In the genomic region with DNA sequence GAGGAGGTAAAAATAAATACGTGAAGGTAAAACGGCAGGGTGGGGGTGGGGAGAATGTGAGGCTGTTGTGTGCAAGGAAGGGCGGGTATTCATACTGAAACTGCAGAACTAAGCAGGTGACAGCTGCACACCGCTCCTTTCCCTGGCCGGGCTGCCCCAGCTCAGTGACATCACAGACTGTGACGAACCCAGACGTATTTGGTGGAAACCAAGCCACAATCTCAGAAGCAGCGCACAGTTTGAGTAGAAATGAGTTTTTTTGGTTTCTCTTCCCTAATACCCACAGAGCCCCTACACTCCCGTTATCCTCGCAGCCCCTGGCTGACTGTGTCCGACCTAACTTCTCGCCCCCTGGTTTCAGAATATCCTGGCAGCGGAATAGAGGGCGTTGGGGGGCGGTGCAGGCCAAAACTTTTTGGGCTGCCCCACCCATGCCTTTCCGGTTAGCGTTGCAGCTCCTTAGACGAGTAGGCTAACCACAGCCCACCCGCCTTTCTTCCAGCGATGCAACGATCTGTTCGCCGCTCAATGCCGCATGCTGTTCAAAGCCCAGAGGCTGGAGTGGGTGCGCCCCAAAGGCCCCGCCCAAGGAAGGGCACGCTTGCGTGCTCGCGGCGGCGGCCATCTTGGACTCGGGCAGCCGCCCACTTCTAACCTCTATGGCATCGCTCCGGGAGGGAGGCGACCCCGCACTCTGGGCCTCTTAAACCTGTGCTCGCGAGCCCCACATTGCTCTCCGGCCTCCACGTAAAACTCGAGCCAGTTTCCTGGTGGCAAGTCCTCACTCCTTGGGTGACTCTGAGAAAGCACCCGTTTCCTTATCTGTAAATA, we compare ENCODE assay signal across 8 cellular contexts. TPM values are rescaled to one million over a fixed set of nuclear protein-coding genes. Genes with fewer than 3 reads are reported as not detected.
DNase-seq lines count a peak whose midpoint lies in the region; ATAC-seq, FAIRE-seq and TF ChIP-seq lines count a peak whose summit lies in the region.

No MANE protein-coding gene starts in this region.

- H3K4me1 ChIP-seq in adrenal gland (replicated peaks in 1 of 2) (peaks cover 6 to 7% of the 10 kb centered on the region in 2 donors), left ventricle myocardium inferior (peaks cover 19% of the 10 kb centered on the region), psoas muscle (no peaks in the 10 kb centered on the region)

- WGBS in adrenal gland, 4 donors: 1 to 3% (median 2%) methylated on average over 26 to 44 of the region's 44 CpGs
- WGBS in psoas muscle, 3 donors: 0 to 1% (median 1%) methylated on average over 43 to 44 of the region's 44 CpGs

- H3K9me3 ChIP-seq in adrenal gland (replicated peaks in 1 of 3): no peaks in the 10 kb centered on the region
- no peaks in the 10 kb centered on the region for H3K9me3 ChIP-seq in left ventricle myocardium inferior (replicated peaks)
- H3K9me3 ChIP-seq in psoas muscle: no peaks in the 10 kb centered on the region

- H3K27ac ChIP-seq in adrenal gland: peak overlapping the region; percentile 12 to 91 (median 77)
- peak overlapping the region; percentile 93 for H3K27ac ChIP-seq in left ventricle myocardium inferior (replicated peaks)
- peak overlapping the region; percentile 96 for H3K27ac ChIP-seq in psoas muscle

- no peak for TF ChIP-seq CTCF in adrenal gland (IDR thresholded peaks at IDR 0.05)
- TF ChIP-seq CTCF in left ventricle myocardium inferior (IDR thresholded peaks at IDR 0.05; ENCODE audit: borderline replicate concordance): no peak
- TF ChIP-seq CTCF in psoas muscle (IDR thresholded peaks at IDR 0.05): no peak

- DNase-seq in GM12892 (ENCODE audit: insufficient read length): peak; percentile 93
- DNase-seq in NCI-H1417 (lab: John Stamatoyannopoulos, UW): peak; percentile 84 to 86 (median 85)
- DNase-seq in T follicular helper cell (ENCODE audit: low read depth): peak; percentile 89
- DNase-seq in adrenal gland: peak; percentile 74 to 90 (median 83)
- DNase-seq in left ventricle myocardium inferior: peak; percentile 87
- peak; percentile 83 to 88 for DNase-seq in psoas muscle
- DNase-seq in urothelium cell line (ENCODE audit: low spot score): peak; percentile 90

- FAIRE-seq in GM12892 (lab: Jason Lieb, UNC) (peak; percentile 97), urothelium cell line (lab: Jason Lieb, UNC) (no peak)

- H3K36me3 ChIP-seq in adrenal gland (replicated peaks in 1 of 2) (peaks cover 0 to 31% of the 10 kb centered on the region in 2 donors), left ventricle myocardium inferior (peaks cover 26% of the 10 kb centered on the region), psoas muscle (ENCODE audit: insufficient read depth in 1 of 2, low read depth in 1 of 2) (peaks cover 0 to 23% of the 10 kb centered on the region in 2 donors)

- ATAC-seq in HG02678 (IDR thresholded peaks at IDR 0.05; ENCODE audit: unreplicated experiment): peak; percentile 85
- peak; percentile 94 to 99 (median 96) for ATAC-seq in psoas muscle

- no peaks in the 10 kb centered on the region for H3K27me3 ChIP-seq in adrenal gland
- no peaks in the 10 kb centered on the region for H3K27me3 ChIP-seq in left ventricle myocardium inferior (ENCODE audit: low read depth)
- H3K27me3 ChIP-seq in psoas muscle (ENCODE audit: insufficient read depth in 3 of 3, low read length in 2 of 3): no peaks in the 10 kb centered on the region

- peak overlapping the region in 2 of 4 donors; percentile 52 to 97 for H3K4me3 ChIP-seq in adrenal gland
- peak overlapping the region; percentile 81 for H3K4me3 ChIP-seq in left ventricle myocardium inferior
- peak overlapping the region; percentile 84 for H3K4me3 ChIP-seq in psoas muscle

- TF ChIP-seq POLR2A in GM12892 (IDR thresholded peaks at IDR 0.05; ENCODE audit: low read depth, low read length) (peak; percentile 88), adrenal gland (IDR thresholded peaks at IDR 0.05) (peak; percentile 40 to 43)

- intact Hi-C loops in adrenal gland (cut with DNase I): loop anchor here in 1 of 2 donors (10.0 kb wide), 1 partner anchor 146 kb away; a partner anchor contains a TSS
- intact Hi-C loops in left ventricle myocardium inferior (cut with micrococcal nuclease): no loop called here
- intact Hi-C loops in psoas muscle (cut with DNase I): loop anchor here in 1 of 2 donors (10.0 kb wide), 1 partner anchor 116 kb away; a partner anchor contains a TSS

RNA-seq across cellular contexts. Expression of a gene that starts 9.1 kb away (rescaled TPM):
- polyA plus RNA-seq in GM12892 (2012; ENCODE audit: missing spikeins): 18.7 TPM
- total RNA-seq in adrenal gland: 10 to 100 TPM in 7 of 8 donors, 1 to 10 TPM in 1; 9.7 to 51.9 (median 27.6) TPM
- 10 to 100 TPM; 17.3 to 33.5 (median 17.6) TPM for polyA plus RNA-seq in adrenal gland
- 19.7 TPM for total RNA-seq in left ventricle myocardium inferior
- total RNA-seq in psoas muscle: 10 to 100 TPM; 10.3 to 22.1 (median 17.6) TPM
- 10 to 100 TPM; 19.8 to 55.9 (median 55.0) TPM for polyA plus RNA-seq in psoas muscle

RNA-seq across cellular contexts. Expression of a gene that starts 50.1 kb away (rescaled TPM):
- polyA plus RNA-seq in GM12892 (2012; ENCODE audit: missing spikeins): 12.7 TPM
- total RNA-seq in adrenal gland (10 to 100 TPM in 7 of 8 donors, 1 to 10 TPM in 1; 8.6 to 38.1 (median 29.2) TPM), left ventricle myocardium inferior (5.6 TPM), psoas muscle (1 to 10 TPM; 3.1 to 7.4 (median 4.1) TPM)
- polyA plus RNA-seq in adrenal gland (10 to 100 TPM in 2 of 3 donors, 1 to 10 TPM in 1; 3.0 to 21.6 (median 14.2) TPM), psoas muscle (1 to 10 TPM; 1.9 to 5.5 (median 2.2) TPM)
